Comparison of ENCODE assay signal across 14 cellular contexts in genomic region chrX:1448793-1449580, GRCh38. TPM values are rescaled to one million over a fixed set of nuclear protein-coding genes. Genes with fewer than 3 reads are reported as not detected.
DNase-seq lines count a peak whose midpoint lies in the region; ATAC-seq and TF ChIP-seq lines count a peak whose summit lies in the region.
"Had no signal": no experiment of that assay in that cellular context is flagged by ENCODE, and none has a peak within 500 bp of the region (broad histone marks: within the 10 kb centered on the region; RNA-seq: fewer than 3 reads in every experiment).

No MANE protein-coding gene starts in this region.

- ATAC-seq in natural killer cell (no peak), GM21529 (IDR thresholded peaks at IDR 0.05; ENCODE audit: unreplicated experiment) (no peak)

- peaks cover 8 to 10% of the 10 kb centered on the region in 2 donors for H3K4me1 ChIP-seq in adrenal gland (replicated peaks in 1 of 2)

- intact Hi-C loops in adrenal gland (cut with DNase I), result loop anchor here in 1 of 2 donors (10.0 kb wide), 1 partner anchor 54 kb away; the partner anchor contains the start of gene SLC25A6
- intact Hi-C loops in natural killer cell (cut with micrococcal nuclease), result no loop called here

- 90 to 93% (median 91%) methylated on average over 12 of the region's 12 CpGs for WGBS in adrenal gland, 4 donors

- H3K4me1 Mint-ChIP-seq in natural killer cell, result peaks cover 41 to 78% of the 10 kb centered on the region in 2 donors

- H3K9me3 Mint-ChIP-seq in natural killer cell, result peaks cover 10% of the 10 kb centered on the region in 2 donors

- TF ChIP-seq CTCF in adrenal gland (IDR thresholded peaks at IDR 0.05) (no peak), natural killer cell (IDR thresholded peaks at IDR 0.05) (no peak)

- H3K4me3 Mint-ChIP-seq in natural killer cell, result no peak overlapping the region

- H3K27me3 Mint-ChIP-seq in natural killer cell (ENCODE audit: low read depth in 2 of 2), result no peaks in the 10 kb centered on the region

- no peak overlapping the region for H3K27ac ChIP-seq in adrenal gland
- H3K27ac ChIP-seq: ascending aorta, GM23248, uterus had no signal

- peak overlapping the region; percentile 72 to 92 for H3K27ac Mint-ChIP-seq in natural killer cell

- no peaks in the 10 kb centered on the region for H3K27me3 ChIP-seq in adrenal gland
- H3K27me3 ChIP-seq: ascending aorta, uterus had no signal

- H3K36me3 Mint-ChIP-seq in natural killer cell, result peaks cover 7% of the 10 kb centered on the region

- DNase-seq in stimulated activated CD4-positive, alpha-beta T cell treated with anti-CD3 and anti-CD28 coated beads, Interleukin-4, amount 100 ng/mL, for 24 hours, result peak; percentile 1
- DNase-seq in stimulated activated CD4-positive, alpha-beta T cell treated with anti-CD3 and anti-CD28 coated beads, Interleukin-15, amount 100 ng/mL, for 24 hours, result no peak
- peak in 6 of 7 donors; percentile 4 to 45 (median 14) for DNase-seq in adrenal gland
- no peak for DNase-seq in natural killer cell
- DNase-seq in activated gamma-delta T cell treated with Interleukin-2 at 50 U/mL for 16 hours, result no peak
- no peak for DNase-seq in stimulated activated naive CD4-positive, alpha-beta T cell treated with Interleukin-2 at 50 U/mL for 16 hours (lab: John Stamatoyannopoulos, UW)
- no peak for DNase-seq in nucleus accumbens (lab: John Stamatoyannopoulos, UW)
- DNase-seq: GM23248, mesendoderm, NCI-H1436, NCI-H524 had no signal

- H3K4me3 ChIP-seq in adrenal gland, result no peak overlapping the region
- H3K4me3 ChIP-seq: ascending aorta, GM23248, uterus had no signal

- TF ChIP-seq POLR2A in adrenal gland (IDR thresholded peaks at IDR 0.05), result no peak

- no peaks in the 10 kb centered on the region for H3K9me3 ChIP-seq in adrenal gland (replicated peaks in 1 of 3)
- H3K9me3 ChIP-seq: ascending aorta, uterus had no signal

- H3K36me3 ChIP-seq in adrenal gland (replicated peaks in 1 of 2), result no peaks in the 10 kb centered on the region
- H3K36me3 ChIP-seq: uterus had no signal

RNA-seq across cellular contexts. Expression of gene ASMTL, which starts 3.7 kb away (rescaled TPM):
- total RNA-seq in adrenal gland (10 to 100 TPM; 24.5 to 35.5 (median 31.1) TPM), natural killer cell (10 to 100 TPM; 58.5 to 80.3 (median 66.1) TPM)
- 10 to 100 TPM; 15.9 to 31.3 (median 29.1) TPM for polyA plus RNA-seq in adrenal gland

RNA-seq across cellular contexts. Expression of gene SLC25A6, which starts 57.1 kb away (rescaled TPM):
- total RNA-seq in adrenal gland, result 100 to 1,000 TPM; 217 to 509 (median 412) TPM
- 100 to 1,000 TPM; 191 to 462 (median 276) TPM for polyA plus RNA-seq in adrenal gland
- 100 to 1,000 TPM; 157 to 197 (median 178) TPM for total RNA-seq in natural killer cell

Comparison
In these comparisons a context has a peak if more than half of its experiments do, and no peak if none do; other contexts are left out.
1. DNase-seq: peak in stimulated activated CD4-positive, alpha-beta T cell treated with anti-CD3 and anti-CD28 coated beads, Interleukin-4, amount 100 ng/mL, for 24 hours (single experiment) and adrenal gland (6 of 7); none in stimulated activated CD4-positive, alpha-beta T cell treated with anti-CD3 and anti-CD28 coated beads, Interleukin-15, amount 100 ng/mL, for 24 hours (single experiment), natural killer cell (single experiment), activated gamma-delta T cell treated with Interleukin-2 at 50 U/mL for 16 hours (single experiment), stimulated activated naive CD4-positive, alpha-beta T cell treated with Interleukin-2 at 50 U/mL for 16 hours (single experiment) and nucleus accumbens (0 of 56).